Comparison of ENCODE assay signal across 8 cellular contexts in the genomic region with DNA sequence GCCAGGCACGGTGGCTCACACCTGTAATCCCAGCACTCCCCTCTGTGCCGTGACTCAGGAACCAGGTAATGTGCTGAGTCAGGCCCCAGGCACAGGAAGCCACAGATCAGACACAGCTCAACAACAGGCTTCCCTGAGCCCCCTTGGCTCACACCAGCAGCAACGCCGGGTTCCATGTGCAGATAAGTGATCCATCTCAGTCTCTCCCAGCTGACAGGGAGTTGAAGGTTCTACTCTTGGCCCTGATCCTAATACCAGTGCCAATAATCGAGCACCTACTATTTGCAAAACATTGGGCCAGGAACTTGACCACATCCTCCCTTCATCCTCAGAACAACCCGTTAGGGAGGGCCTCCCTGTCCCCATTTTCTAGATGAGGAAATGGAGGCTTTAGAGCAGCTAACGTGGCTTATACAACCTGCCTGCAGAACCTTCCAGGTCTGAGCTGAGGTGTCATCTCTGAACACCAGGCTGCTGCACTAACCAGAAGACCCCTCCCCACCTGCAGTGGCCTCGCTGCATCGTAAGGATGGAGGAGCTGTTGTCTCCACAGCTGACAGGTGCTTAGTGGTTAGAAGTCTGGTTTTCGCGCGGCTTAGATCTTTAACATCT.
DNase-seq lines count a peak whose midpoint lies in the region; ATAC-seq and TF ChIP-seq lines count a peak whose summit lies in the region.

No MANE protein-coding gene starts in this region.

- peak; percentile 51 for DNase-seq in activated naive CD8-positive, alpha-beta T cell treated with anti-CD3 and anti-CD28 coated beads, Interleukin-2, amount 50 U/mL, for 24 hours
- DNase-seq in stimulated activated naive B cell treated with anti-CD40 and anti-IgM and Interleukin-4, amounts not matched to agents 10 μg/mL and 1 μg/mL and 100 μg/mL, for 72 hours = no peak
- DNase-seq in NCI-H1930 (lab: John Stamatoyannopoulos, UW) = no peak
- no peak for DNase-seq in NCI-H748 treated with DMSO at 0.1 percent for 48 hours (lab: John Stamatoyannopoulos, UW)

- no peaks in the 10 kb centered on the region for H3K9me3 Mint-ChIP-seq in activated naive CD8-positive, alpha-beta T cell treated with anti-CD3 and anti-CD28 coated beads, Interleukin-2, amount 50 U/mL, for 24 hours
- H3K9me3 Mint-ChIP-seq in stimulated activated naive B cell treated with anti-CD40 and anti-IgM and Interleukin-4, amounts not matched to agents 10 μg/mL and 1 μg/mL and 100 μg/mL, for 72 hours = peaks cover 0 to 2% of the 10 kb centered on the region in 2 donors

- H3K27me3 Mint-ChIP-seq in activated naive CD8-positive, alpha-beta T cell treated with anti-CD3 and anti-CD28 coated beads, Interleukin-2, amount 50 U/mL, for 24 hours = no peaks in the 10 kb centered on the region
- H3K27me3 Mint-ChIP-seq in stimulated activated naive B cell treated with anti-CD40 and anti-IgM and Interleukin-4, amounts not matched to agents 10 μg/mL and 1 μg/mL and 100 μg/mL, for 72 hours = no peaks in the 10 kb centered on the region

- H3K4me1 Mint-ChIP-seq in activated naive CD8-positive, alpha-beta T cell treated with anti-CD3 and anti-CD28 coated beads, Interleukin-2, amount 50 U/mL, for 24 hours = peaks cover 59% of the 10 kb centered on the region
- peaks cover 28 to 58% of the 10 kb centered on the region in 2 donors for H3K4me1 Mint-ChIP-seq in stimulated activated naive B cell treated with anti-CD40 and anti-IgM and Interleukin-4, amounts not matched to agents 10 μg/mL and 1 μg/mL and 100 μg/mL, for 72 hours

- no peak overlapping the region for H3K27ac Mint-ChIP-seq in activated naive CD8-positive, alpha-beta T cell treated with anti-CD3 and anti-CD28 coated beads, Interleukin-2, amount 50 U/mL, for 24 hours
- H3K27ac Mint-ChIP-seq in stimulated activated naive B cell treated with anti-CD40 and anti-IgM and Interleukin-4, amounts not matched to agents 10 μg/mL and 1 μg/mL and 100 μg/mL, for 72 hours = peak overlapping the region; percentile 88

- peak; percentile 57 for TF ChIP-seq POLR2A in Raji (IDR thresholded peaks at IDR 0.05; ENCODE audit: insufficient read depth, low read depth, low read length)

- peak overlapping the region; percentile 34 for H3K4me3 Mint-ChIP-seq in activated naive CD8-positive, alpha-beta T cell treated with anti-CD3 and anti-CD28 coated beads, Interleukin-2, amount 50 U/mL, for 24 hours
- peak overlapping the region; percentile 70 to 75 for H3K4me3 Mint-ChIP-seq in stimulated activated naive B cell treated with anti-CD40 and anti-IgM and Interleukin-4, amounts not matched to agents 10 μg/mL and 1 μg/mL and 100 μg/mL, for 72 hours

- ATAC-seq in GM21447 (IDR thresholded peaks at IDR 0.05; ENCODE audit: unreplicated experiment) = peak; percentile 40
- peak; percentile 44 for ATAC-seq in activated naive CD8-positive, alpha-beta T cell treated with anti-CD3 and anti-CD28 coated beads, Interleukin-2, amount 50 U/mL, for 24 hours
- peak; percentile 44 to 45 for ATAC-seq in stimulated activated naive B cell treated with anti-CD40 and anti-IgM and Interleukin-4, amounts not matched to agents 10 μg/mL and 1 μg/mL and 100 μg/mL, for 72 hours (replicated peaks)
- ATAC-seq in HG02870 (IDR thresholded peaks at IDR 0.05; ENCODE audit: unreplicated experiment) = no peak
- ATAC-seq in HG03565 (IDR thresholded peaks at IDR 0.05; ENCODE audit: unreplicated experiment) = no peak

- H3K36me3 Mint-ChIP-seq in activated naive CD8-positive, alpha-beta T cell treated with anti-CD3 and anti-CD28 coated beads, Interleukin-2, amount 50 U/mL, for 24 hours (ENCODE audit: low read depth) = no peaks in the 10 kb centered on the region
- H3K36me3 Mint-ChIP-seq in stimulated activated naive B cell treated with anti-CD40 and anti-IgM and Interleukin-4, amounts not matched to agents 10 μg/mL and 1 μg/mL and 100 μg/mL, for 72 hours = peaks cover 2 to 12% of the 10 kb centered on the region in 2 donors

Comparison
In these comparisons a context has a peak if more than half of its experiments do, and no peak if none do; other contexts are left out.
1. ATAC-seq: peak in GM21447 (single experiment), activated naive CD8-positive, alpha-beta T cell treated with anti-CD3 and anti-CD28 coated beads, Interleukin-2, amount 50 U/mL, for 24 hours (single experiment) and stimulated activated naive B cell treated with anti-CD40 and anti-IgM and Interleukin-4, amounts not matched to agents 10 μg/mL and 1 μg/mL and 100 μg/mL, for 72 hours (2 of 2); none in HG02870 (single experiment) and HG03565 (single experiment).